In genomic region chr16:74601131-74601871, GRCh38 we compare ENCODE assay signal across 8 cellular contexts. TPM values are rescaled to one million over a fixed set of nuclear protein-coding genes. Genes with fewer than 3 reads are reported as not detected.
A peak's percentile ranks its signal among the peaks of the same experiment; 100 is the strongest.
DNase-seq lines count a peak whose midpoint lies in the region; ATAC-seq and TF ChIP-seq lines count a peak whose summit lies in the region.

No MANE protein-coding gene starts in this region.

- H3K4me1 ChIP-seq in OCI-LY3 (ENCODE audit: low read length) (peaks cover 27% of the 10 kb centered on the region), esophagus squamous epithelium (peaks cover 11 to 59% (median 26%) of the 10 kb centered on the region in 3 donors)

- WGBS in esophagus squamous epithelium, 2 donors, result 45 to 48% methylated on average over 9 of the region's 9 CpGs

- peak; percentile 83 for ATAC-seq in GM21723 (IDR thresholded peaks at IDR 0.05; ENCODE audit: unreplicated experiment)

- H3K4me3 Mint-ChIP-seq in type B pancreatic cell, result no peak overlapping the region

- H3K9ac ChIP-seq in OCI-LY3 (ENCODE audit: low read length), result no peak overlapping the region

- H3K27ac ChIP-seq in OCI-LY3 (ENCODE audit: low read length), result peak overlapping the region; percentile 3; the same call in 1 of the 2 replicates
- no peak overlapping the region for H3K27ac ChIP-seq in esophagus squamous epithelium

- H3K36me3 Mint-ChIP-seq in type B pancreatic cell, result peaks cover 14% of the 10 kb centered on the region

- no peak for TF ChIP-seq CTCF in OCI-LY3 (IDR thresholded peaks at IDR 0.05; ENCODE audit: low read depth, low read length)
- no peak for TF ChIP-seq CTCF in type B pancreatic cell (conservative IDR thresholded peaks at IDR 0.05)
- no peak for TF ChIP-seq CTCF in esophagus squamous epithelium (IDR thresholded peaks at IDR 0.05)

- H3K4me1 Mint-ChIP-seq in type B pancreatic cell (ENCODE audit: unreplicated experiment), result peaks cover 24% of the 10 kb centered on the region

- H3K9me3 Mint-ChIP-seq in type B pancreatic cell, result no peaks in the 10 kb centered on the region

- H4K20me1 ChIP-seq in OCI-LY3 (ENCODE audit: insufficient read depth, low read length), result peaks cover 52% of the 10 kb centered on the region

- POLR2A ChIA-PET in HEK293T (lab: Yijun Ruan, JAX), result no interaction called here

- H3K9me3 ChIP-seq in OCI-LY3 (ENCODE audit: insufficient read depth, low read length) (no peaks in the 10 kb centered on the region), esophagus squamous epithelium (no peaks in the 10 kb centered on the region)

- H3K4me3 ChIP-seq in OCI-LY3 (ENCODE audit: low read length), result peak overlapping the region; percentile 42
- H3K4me3 ChIP-seq in esophagus squamous epithelium, result no peak overlapping the region

- H3K27me3 Mint-ChIP-seq in type B pancreatic cell, result no peaks in the 10 kb centered on the region

- H3K27me3 ChIP-seq in OCI-LY3 (ENCODE audit: low read depth, low read length) (no peaks in the 10 kb centered on the region), esophagus squamous epithelium (no peaks in the 10 kb centered on the region)

- H3K79me2 ChIP-seq in OCI-LY3 (ENCODE audit: low read length), result peaks cover 94% of the 10 kb centered on the region

- peak; percentile 29 for DNase-seq in activated gamma-delta T cell treated with anti-CD3 and anti-CD28 coated beads, Interleukin-2, amount 50 U/mL, for 16 hours (ENCODE audit: low read depth)
- DNase-seq in stimulated activated CD4-positive, alpha-beta T cell treated with anti-CD3 and anti-CD28 coated beads, TNF-alpha, amount 100 ng/mL, for 24 hours (ENCODE audit: low read depth in 3 of 3), result peak in 2 of 3 experiments; percentile 26 to 56
- no peak for DNase-seq in HEK293T (ENCODE audit: extremely low spot score)
- no peak for DNase-seq in type B pancreatic cell (ENCODE audit: extremely low spot score, unreplicated experiment)
- DNase-seq in A172 (ENCODE audit: low spot score), result no peak
- no peak for DNase-seq in esophagus squamous epithelium (lab: John Stamatoyannopoulos, UW)

- H2AFZ ChIP-seq in OCI-LY3 (ENCODE audit: low read depth, low read length), result no peak overlapping the region

- CTCF ChIA-PET in HEK293T (lab: Yijun Ruan, JAX), result interaction anchor here (0.8 kb wide), 1 partner anchor 10 kb away, joined by 3 read pairs; no protein-coding TSS in a partner anchor

- H3K4me2 ChIP-seq in OCI-LY3 (ENCODE audit: low read length), result peak overlapping the region; percentile 53

- H3K36me3 ChIP-seq in OCI-LY3 (replicated peaks; ENCODE audit: low read depth, low read length) (peaks cover 7% of the 10 kb centered on the region), esophagus squamous epithelium (peaks cover 0 to 22% (median 0%) of the 10 kb centered on the region in 3 donors)

- H3K27ac Mint-ChIP-seq in type B pancreatic cell, result no peak overlapping the region

- intact Hi-C loops in esophagus squamous epithelium (cut with DNase I), result no loop called here

- TF ChIP-seq POLR2A in esophagus squamous epithelium (IDR thresholded peaks at IDR 0.05), result no peak

TF ChIP-seq in HEK293T, 16 proteins besides CTCF, POLR2A, EP300 and RAD21:
- TF ChIP-seq ARNT (IDR thresholded peaks at IDR 0.05) (no peak), ZNF384 (IDR thresholded peaks at IDR 0.05) (no peak), FOXM1 (IDR thresholded peaks at IDR 0.05; ENCODE audit: borderline replicate concordance) (no peak), LEF1 (IDR thresholded peaks at IDR 0.05; ENCODE audit: borderline replicate concordance) (no peak), FOXK2 (IDR thresholded peaks at IDR 0.05) (no peak), HDGF (IDR thresholded peaks at IDR 0.05; ENCODE audit: borderline replicate concordance) (no peak), CTBP1 (IDR thresholded peaks at IDR 0.05; ENCODE audit: borderline replicate concordance) (no peak), TARDBP (IDR thresholded peaks at IDR 0.05) (no peak), SUZ12 (IDR thresholded peaks at IDR 0.05) (no peak), ELF4 (IDR thresholded peaks at IDR 0.05) (no peak), NFRKB (IDR thresholded peaks at IDR 0.05) (no peak), BHLHE40 (IDR thresholded peaks at IDR 0.05; ENCODE audit: borderline replicate concordance) (no peak), L3MBTL2 (conservative IDR thresholded peaks at IDR 0.05) (no peak), SP1 (IDR thresholded peaks at IDR 0.05) (no peak), FOXA1 (IDR thresholded peaks at IDR 0.05) (no peak)
- TF ChIP-seq, protein P1, sequence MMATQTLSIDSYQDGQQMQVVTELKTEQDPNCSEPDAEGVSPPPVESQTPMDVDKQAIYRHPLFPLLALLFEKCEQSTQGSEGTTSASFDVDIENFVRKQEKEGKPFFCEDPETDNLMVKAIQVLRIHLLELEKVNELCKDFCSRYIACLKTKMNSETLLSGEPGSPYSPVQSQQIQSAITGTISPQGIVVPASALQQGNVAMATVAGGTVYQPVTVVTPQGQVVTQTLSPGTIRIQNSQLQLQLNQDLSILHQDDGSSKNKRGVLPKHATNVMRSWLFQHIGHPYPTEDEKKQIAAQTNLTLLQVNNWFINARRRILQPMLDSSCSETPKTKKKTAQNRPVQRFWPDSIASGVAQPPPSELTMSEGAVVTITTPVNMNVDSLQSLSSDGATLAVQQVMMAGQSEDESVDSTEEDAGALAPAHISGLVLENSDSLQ (IDR thresholded peaks at IDR 0.05), result no peak
TF ChIP-seq in HEK293T: peak in this region for 0.

RNA-seq across cellular contexts. Expression of gene GLG1, which starts 5.6 kb away (rescaled TPM):
- total RNA-seq in type B pancreatic cell (ENCODE audit: low replicate concordance) (128 and 144 TPM in 2 replicates), esophagus squamous epithelium (10 to 100 TPM; 59.2 to 71.9 (median 60.8) TPM)
- 88.7 and 90.7 TPM in 2 replicates for total RNA-seq in A172 (2014; rRNA removed; shearing (Covaris generic))

Comparison
In these comparisons a context has a peak if more than half of its experiments do, and no peak if none do; other contexts are left out.
1. DNase-seq: peak in activated gamma-delta T cell treated with anti-CD3 and anti-CD28 coated beads, Interleukin-2, amount 50 U/mL, for 16 hours (single experiment) and stimulated activated CD4-positive, alpha-beta T cell treated with anti-CD3 and anti-CD28 coated beads, TNF-alpha, amount 100 ng/mL, for 24 hours (2 of 3); none in HEK293T (single experiment), type B pancreatic cell (single experiment), A172 (single experiment) and esophagus squamous epithelium (single experiment).